Comparison of ENCODE assay signal across 1 cellular context in genomic region chr21:45286671-45287437, GRCh38.
TF ChIP-seq lines count a peak whose summit lies in the region.

No MANE protein-coding gene starts in this region.

TF ChIP-seq in GM12878, 131 proteins besides CTCF, POLR2A, EP300 and RAD21 (continued from another document):
- TF ChIP-seq E2F4 (IDR thresholded peaks at IDR 0.05; ENCODE audit: low read depth, low read length) (no peak), SMC3 (IDR thresholded peaks at IDR 0.05; ENCODE audit: borderline replicate concordance, low read length) (no peak), PKNOX1 (IDR thresholded peaks at IDR 0.05) (no peak), ATF2 (IDR thresholded peaks at IDR 0.05; ENCODE audit: low read length) (no peak), ZNF207 (IDR thresholded peaks at IDR 0.05; ENCODE audit: borderline replicate concordance) (no peak), RBBP5 (conservative IDR thresholded peaks at IDR 0.05) (no peak), RUNX3 (IDR thresholded peaks at IDR 0.05; ENCODE audit: low read length) (no peak), CBX3 (IDR thresholded peaks at IDR 0.05; ENCODE audit: borderline replicate concordance, low read depth) (no peak), RELB (IDR thresholded peaks at IDR 0.05; ENCODE audit: low read depth) (no peak), ZBTB33 (IDR thresholded peaks at IDR 0.05) (no peak), FOXM1 (IDR thresholded peaks at IDR 0.05; ENCODE audit: low read depth, low read length) (no peak)
